8 cellular contexts compared by ENCODE assay signal in the genomic region with DNA sequence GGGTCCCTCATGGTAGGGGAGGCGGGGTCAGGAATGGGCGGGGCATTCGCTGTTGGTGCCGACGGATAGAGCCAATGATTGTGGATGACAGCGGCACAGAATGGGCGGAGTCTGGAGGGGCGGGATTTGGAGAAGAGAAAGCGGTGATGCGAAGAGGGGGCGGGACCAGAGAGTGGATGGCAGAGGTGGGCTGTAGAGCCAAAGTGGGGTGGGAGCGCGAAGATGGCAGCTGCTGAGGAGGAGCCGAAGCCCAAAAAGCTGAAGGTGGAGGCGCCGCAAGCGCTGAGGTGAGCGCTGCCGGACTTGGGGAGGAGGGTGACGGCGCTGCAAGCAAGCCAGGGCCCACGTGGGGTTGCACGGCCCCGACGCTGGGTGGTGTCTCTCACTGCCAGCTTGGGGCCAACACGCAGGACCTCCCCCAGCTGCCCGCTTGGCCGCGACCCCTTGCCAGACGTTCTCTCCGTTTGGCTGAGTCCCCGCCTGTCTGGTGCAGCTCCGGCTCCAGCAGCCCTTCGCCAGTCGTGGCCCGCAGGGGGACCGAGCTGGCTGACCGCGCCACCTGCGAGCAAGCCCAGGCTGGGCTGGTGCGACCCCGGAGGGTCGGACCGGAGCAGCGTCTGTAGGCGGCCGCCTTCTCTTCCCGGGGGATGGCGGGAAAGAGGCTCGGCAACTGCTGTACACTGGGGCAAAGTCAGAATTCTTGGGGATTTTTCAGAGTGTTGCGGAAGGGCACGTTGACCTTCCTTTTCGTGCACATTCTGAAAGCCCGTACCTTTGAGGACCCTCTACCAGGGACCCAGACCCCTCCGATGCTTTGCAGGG. TPM values are rescaled to one million over a fixed set of nuclear protein-coding genes. Genes with fewer than 3 reads are reported as not detected.
DNase-seq lines count a peak whose midpoint lies in the region; ATAC-seq and TF ChIP-seq lines count a peak whose summit lies in the region.

A gene (plus strand): TSS at position 165 of the 822 bp plus-strand sequence. CDS start 58 bp downstream, at position 223.

- H3K9me3 Mint-ChIP-seq in activated CD8-positive, alpha-beta memory T cell treated with anti-CD3 and anti-CD28 coated beads, Interleukin-2, amount 10 ng/mL, durations not matched to agents 7 days and 5 days (ENCODE audit: low read depth): no peaks in the 10 kb centered on the region
- no peaks in the 10 kb centered on the region for H3K9me3 Mint-ChIP-seq in endodermal cell

- peak within 1 kb of the TSS; percentile 88 for H3K9ac ChIP-seq in endodermal cell (ENCODE audit: extremely low read depth, low read length, poor library complexity, severe bottlenecking)

- no peak within 1 kb of the TSS for H3K4me3 Mint-ChIP-seq in activated CD8-positive, alpha-beta memory T cell treated with anti-CD3 and anti-CD28 coated beads, Interleukin-2, amount 10 ng/mL, durations not matched to agents 7 days and 5 days
- no peak within 1 kb of the TSS for H3K4me3 Mint-ChIP-seq in endodermal cell

- H3K27ac ChIP-seq in endodermal cell (ENCODE audit: low read depth, low read length) (peak within 1 kb of the TSS; percentile 98), mesodermal cell (ENCODE audit: low read depth, low read length, severe bottlenecking) (peak within 1 kb of the TSS; percentile 94)

- H3K4me3 ChIP-seq in endodermal cell (ENCODE audit: low read length) (peak within 1 kb of the TSS; percentile 99), mesodermal cell (ENCODE audit: extremely low read depth, insufficient read depth, low read length, poor library complexity, severe bottlenecking) (peak within 1 kb of the TSS; percentile 83)

- ATAC-seq in GM19397 (IDR thresholded peaks at IDR 0.05; ENCODE audit: unreplicated experiment): peak; percentile 82
- peak; percentile 78 for ATAC-seq in HG03571 (IDR thresholded peaks at IDR 0.05; ENCODE audit: unreplicated experiment)
- peak; percentile 93 for ATAC-seq in activated CD8-positive, alpha-beta memory T cell treated with anti-CD3 and anti-CD28 coated beads, Interleukin-2, amount 10 ng/mL, durations not matched to agents 7 days and 5 days

- H3K9me3 ChIP-seq in endodermal cell (ENCODE audit: control insufficient read depth, low read length) (no peaks in the 10 kb centered on the region), mesodermal cell (ENCODE audit: control insufficient read depth, low read length) (no peaks in the 10 kb centered on the region)

- DNase-seq in CMK (ENCODE audit: low read depth): peak; percentile 95
- DNase-seq in NOMO-1 treated with dmso at 0.1 percent for 144 hours (lab: John Stamatoyannopoulos, UW; ENCODE audit: unreplicated experiment): peak; percentile 96
- DNase-seq in activated CD8-positive, alpha-beta memory T cell treated with anti-CD3 and anti-CD28 coated beads, Interleukin-2, amount 10 ng/mL, durations not matched to agents 7 days and 5 days: peak; percentile 100
- peak; percentile 100 for DNase-seq in endodermal cell
- DNase-seq in stimulated activated CD8-positive, alpha-beta memory T cell treated with anti-CD3 and anti-CD28 coated beads, Interleukin-15, amount 100 ng/mL, for 4 hours (ENCODE audit: low read depth in 2 of 2): peak; percentile 99 to 100

- peaks cover 32% of the 10 kb centered on the region for H3K4me1 Mint-ChIP-seq in activated CD8-positive, alpha-beta memory T cell treated with anti-CD3 and anti-CD28 coated beads, Interleukin-2, amount 10 ng/mL, durations not matched to agents 7 days and 5 days
- peaks cover 15% of the 10 kb centered on the region for H3K4me1 Mint-ChIP-seq in endodermal cell

- H3K27ac Mint-ChIP-seq in activated CD8-positive, alpha-beta memory T cell treated with anti-CD3 and anti-CD28 coated beads, Interleukin-2, amount 10 ng/mL, durations not matched to agents 7 days and 5 days: no peak within 1 kb of the TSS
- no peak within 1 kb of the TSS for H3K27ac Mint-ChIP-seq in endodermal cell

- 0% methylated on average over 5 to 55 of the region's 55 CpGs for WGBS in endodermal cell (ENCODE audit: insufficient coverage in 1 of 2, insufficient read length in 1 of 2), 2 experiments
- 0% methylated on average over 43 to 49 of the region's 55 CpGs for WGBS in mesodermal cell (ENCODE audit: insufficient coverage in 2 of 2), 2 experiments

- H3K27me3 Mint-ChIP-seq in activated CD8-positive, alpha-beta memory T cell treated with anti-CD3 and anti-CD28 coated beads, Interleukin-2, amount 10 ng/mL, durations not matched to agents 7 days and 5 days: no peaks in the 10 kb centered on the region
- no peaks in the 10 kb centered on the region for H3K27me3 Mint-ChIP-seq in endodermal cell (ENCODE audit: insufficient read depth)

- CTCF ChIA-PET in activated CD8-positive, alpha-beta memory T cell treated with anti-CD3 and anti-CD28 coated beads, Interleukin-2, amount 10 ng/mL, durations not matched to agents 7 days and 5 days (lab: Charles Lee): interaction anchor here (1.0 to 1.7 kb wide), 10 partner anchors 23 to 1058 kb away, joined by 3 to 7 read pairs (median 3); no protein-coding TSS in a partner anchor

- H3K4me1 ChIP-seq in endodermal cell (ENCODE audit: control insufficient read depth, insufficient read depth, low read length) (no peaks in the 10 kb centered on the region), mesodermal cell (ENCODE audit: control insufficient read depth, insufficient read depth, low read length, poor library complexity, severe bottlenecking) (peaks cover 11% of the 10 kb centered on the region)

- peaks cover 9% of the 10 kb centered on the region for H3K36me3 Mint-ChIP-seq in activated CD8-positive, alpha-beta memory T cell treated with anti-CD3 and anti-CD28 coated beads, Interleukin-2, amount 10 ng/mL, durations not matched to agents 7 days and 5 days
- H3K36me3 Mint-ChIP-seq in endodermal cell (ENCODE audit: low read depth): peaks cover 10% of the 10 kb centered on the region

- peak; percentile 76 for TF ChIP-seq CTCF in endodermal cell (conservative IDR thresholded peaks at IDR 0.05)

- H3K27me3 ChIP-seq in endodermal cell (ENCODE audit: control insufficient read depth, insufficient read depth, low read length, poor library complexity, severe bottlenecking): no peaks in the 10 kb centered on the region

- H3K36me3 ChIP-seq in endodermal cell (ENCODE audit: control insufficient read depth, insufficient read depth, low read length): peaks cover 8% of the 10 kb centered on the region
- peaks cover 20% of the 10 kb centered on the region for H3K36me3 ChIP-seq in mesodermal cell (ENCODE audit: control insufficient read depth, insufficient read depth, low read length)

RNA-seq across cellular contexts. Expression of the gene that starts here (rescaled TPM):
- total RNA-seq in activated CD8-positive, alpha-beta memory T cell treated with anti-CD3 and anti-CD28 coated beads, Interleukin-2, amount 10 ng/mL, durations not matched to agents 7 days and 5 days: 10 to 100 TPM; 38.3 to 46.2 TPM
- 10 to 100 TPM; 23.6 to 36.7 TPM for total RNA-seq in endodermal cell
- polyA plus RNA-seq in endodermal cell (2013, experiment 1 of 2): 37.2 TPM
- 39.2 TPM for polyA plus RNA-seq in endodermal cell (2013, experiment 2 of 2)
- 54.2 TPM for polyA plus RNA-seq in mesodermal cell (2013, experiment 1 of 2)
- polyA plus RNA-seq in mesodermal cell (2013, experiment 2 of 2): 56.3 TPM

Comparison
In these comparisons a context has a peak if more than half of its experiments do, and no peak if none do; other contexts are left out.
1. Peak in every context shown above with its lines: DNase-seq, ATAC-seq, H3K4me3 ChIP-seq and H3K27ac ChIP-seq.